ENCODE assay signal across 9 cellular contexts in the genomic region with DNA sequence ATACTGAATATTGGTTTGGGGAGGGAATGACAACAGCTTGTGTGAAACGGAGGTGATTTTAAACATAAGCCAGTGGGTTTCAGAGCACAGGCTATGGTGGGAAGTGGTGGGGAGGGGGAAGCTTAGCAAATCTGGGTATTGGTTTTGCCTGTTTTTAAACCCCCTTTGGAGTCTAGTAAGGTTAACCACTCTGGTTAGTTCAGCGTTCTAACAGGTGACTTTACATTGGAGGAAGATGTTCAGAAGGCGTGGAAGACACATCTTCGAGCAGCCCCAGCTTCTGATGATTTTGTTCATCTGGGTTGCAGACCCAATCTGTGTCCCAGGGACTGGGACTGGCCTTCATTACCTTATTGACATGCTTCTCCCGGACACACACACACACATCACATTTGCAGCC.
"Had no signal": no experiment of that assay in that cellular context is flagged by ENCODE, and none has a peak within 500 bp of the region (broad histone marks: within the 10 kb centered on the region; RNA-seq: fewer than 3 reads in every experiment).

No MANE protein-coding gene starts in this region.

- H3K4me3 ChIP-seq: adrenal gland, body of pancreas, lung, pancreas had no signal

- H3K9me3 ChIP-seq: adrenal gland, body of pancreas, pancreas had no signal

- H3K36me3 ChIP-seq: adrenal gland, pancreas had no signal

- H3K27me3 Mint-ChIP-seq: T-helper 17 cell had no signal

- H3K4me3 Mint-ChIP-seq: T-helper 17 cell had no signal

- DNase-seq: activated effector memory CD4-positive, alpha-beta T cell treated with Interleukin-2 at 50 U/mL for 16 hours; activated T-cell treated with anti-CD3 and anti-CD28 coated beads, Interleukin-2, amount 50 U/mL, for 1 hour; body of pancreas; caudate nucleus; midbrain; pancreas; T-helper 17 cell had no signal

- H3K27ac ChIP-seq: body of pancreas, pancreas had no signal

- ATAC-seq: body of pancreas, T-helper 17 cell had no signal

- H3K27me3 ChIP-seq: adrenal gland, body of pancreas, pancreas had no signal
